8 cellular contexts compared by ENCODE assay signal in genomic region chr1:10867138-10867721, GRCh38.
DNase-seq lines count a peak whose midpoint lies in the region; ATAC-seq lines count a peak whose summit lies in the region.

No MANE protein-coding gene starts in this region.

- CTCF ChIA-PET in activated CD4-positive, alpha-beta memory T cell treated with anti-CD3 and anti-CD28 coated beads for 36 hours (lab: Charles Lee) = interaction anchor here (0.6 to 4.2 kb wide), 12 partner anchors 11 to 372 kb away, joined by 3 to 29 read pairs (median 3); no protein-coding TSS in a partner anchor

- H3K9me3 Mint-ChIP-seq in activated CD4-positive, alpha-beta memory T cell treated with anti-CD3 and anti-CD28 coated beads for 36 hours = no peaks in the 10 kb centered on the region

- H3K4me3 Mint-ChIP-seq in activated CD4-positive, alpha-beta memory T cell treated with anti-CD3 and anti-CD28 coated beads for 36 hours = no peak overlapping the region

- POLR2A ChIA-PET in activated CD4-positive, alpha-beta memory T cell treated with anti-CD3 and anti-CD28 coated beads for 36 hours (lab: Charles Lee) = no interaction called here

- ATAC-seq in Right ventricle myocardium inferior (peak; percentile 64), GM21447 (IDR thresholded peaks at IDR 0.05; ENCODE audit: unreplicated experiment) (no peak)

- intact Hi-C loops in Right ventricle myocardium inferior (cut with DNase I) (loop anchor here (2.0 kb wide), 1 partner anchor 352 kb away; no protein-coding TSS in a partner anchor), cardiac septum (cut with DNase I) (loop anchor here (5.0 to 10.0 kb wide), 2 partner anchors 142 to 220 kb away; no protein-coding TSS in a partner anchor)
- intact Hi-C loops in activated CD4-positive, alpha-beta memory T cell treated with anti-CD3 and anti-CD28 coated beads for 36 hours (cut with micrococcal nuclease) = loop anchor here (1.0 to 5.0 kb wide), 3 partner anchors 75 to 372 kb away; no protein-coding TSS in a partner anchor

- peak; percentile 83 for DNase-seq in Right ventricle myocardium inferior (ENCODE audit: missing footprints)
- no peak for DNase-seq in cardiac septum (ENCODE audit: low spot score)
- peak; percentile 42 for DNase-seq in NCI-H2196 treated with DMSO at 0.1 percent for 48 hours (lab: John Stamatoyannopoulos, UW; ENCODE audit: unreplicated experiment)
- DNase-seq in activated CD4-positive, alpha-beta memory T cell treated with anti-CD3 and anti-CD28 coated beads for 36 hours = peak; percentile 60
- peak; percentile 56 for DNase-seq in effector CD8-positive, alpha-beta T cell (lab: John Stamatoyannopoulos, UW)
- DNase-seq in middle frontal gyrus (ENCODE audit: extremely low spot score, low spot score) = peak; percentile 27
- DNase-seq in stimulated activated CD8-positive, alpha-beta memory T cell treated with anti-CD3 and anti-CD28 coated beads, Interleukin-4, amount 100 ng/mL, for 24 hours (ENCODE audit: low read depth) = peak; percentile 41

- H3K27ac Mint-ChIP-seq in activated CD4-positive, alpha-beta memory T cell treated with anti-CD3 and anti-CD28 coated beads for 36 hours = no peak overlapping the region

- H3K4me1 Mint-ChIP-seq in activated CD4-positive, alpha-beta memory T cell treated with anti-CD3 and anti-CD28 coated beads for 36 hours (ENCODE audit: low read depth) = peaks cover 10% of the 10 kb centered on the region

- no peaks in the 10 kb centered on the region for H3K36me3 Mint-ChIP-seq in activated CD4-positive, alpha-beta memory T cell treated with anti-CD3 and anti-CD28 coated beads for 36 hours

- H3K27me3 Mint-ChIP-seq in activated CD4-positive, alpha-beta memory T cell treated with anti-CD3 and anti-CD28 coated beads for 36 hours = peaks cover 60% of the 10 kb centered on the region
